8 cellular contexts compared by ENCODE assay signal in the genomic region with DNA sequence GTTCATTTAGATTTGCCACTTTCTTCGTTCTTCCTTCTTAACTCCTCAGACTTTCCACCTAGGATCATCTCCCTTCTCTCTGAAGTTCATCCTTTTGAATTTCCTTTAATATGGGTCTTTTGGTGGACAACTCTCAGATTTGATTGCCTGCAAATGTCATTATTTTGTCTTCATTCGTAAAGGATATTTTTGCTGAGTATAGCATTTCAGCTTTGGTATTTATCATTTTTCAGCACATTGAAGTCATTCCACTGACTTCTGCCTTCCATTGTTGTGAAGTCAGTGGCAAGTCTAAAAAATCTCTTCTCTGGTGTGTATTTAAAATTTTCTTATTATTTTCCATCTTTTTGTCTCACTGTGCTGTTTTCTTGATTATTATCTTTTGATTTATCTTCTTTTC.
"Had no signal": no experiment of that assay in that cellular context is flagged by ENCODE, and none has a peak within 500 bp of the region (broad histone marks: within the 10 kb centered on the region; RNA-seq: fewer than 3 reads in every experiment).

No MANE protein-coding gene starts in this region.

- FAIRE-seq: H1, H54, HTR-8/SVneo had no signal

- ATAC-seq: GM23338 had no signal

- H3K27me3 Mint-ChIP-seq: IgD-negative memory B cell had no signal

- DNase-seq: H9, HCEC 1CT, KG1 had no signal

- H3K4me3 Mint-ChIP-seq: GM23338, H9, IgD-negative memory B cell had no signal

- H3K4me2 ChIP-seq: GM23338 had no signal

- H2AFZ ChIP-seq: GM23338 had no signal

- H3K27ac Mint-ChIP-seq: GM23338, H9, IgD-negative memory B cell had no signal

- H3K4me1 Mint-ChIP-seq: GM23338, H9, IgD-negative memory B cell had no signal

- H3K9me3 Mint-ChIP-seq: GM23338, H9 had no signal

- H3K4me3 ChIP-seq: GM23338 had no signal
